27 cellular contexts compared by ENCODE assay signal in the genomic region with DNA sequence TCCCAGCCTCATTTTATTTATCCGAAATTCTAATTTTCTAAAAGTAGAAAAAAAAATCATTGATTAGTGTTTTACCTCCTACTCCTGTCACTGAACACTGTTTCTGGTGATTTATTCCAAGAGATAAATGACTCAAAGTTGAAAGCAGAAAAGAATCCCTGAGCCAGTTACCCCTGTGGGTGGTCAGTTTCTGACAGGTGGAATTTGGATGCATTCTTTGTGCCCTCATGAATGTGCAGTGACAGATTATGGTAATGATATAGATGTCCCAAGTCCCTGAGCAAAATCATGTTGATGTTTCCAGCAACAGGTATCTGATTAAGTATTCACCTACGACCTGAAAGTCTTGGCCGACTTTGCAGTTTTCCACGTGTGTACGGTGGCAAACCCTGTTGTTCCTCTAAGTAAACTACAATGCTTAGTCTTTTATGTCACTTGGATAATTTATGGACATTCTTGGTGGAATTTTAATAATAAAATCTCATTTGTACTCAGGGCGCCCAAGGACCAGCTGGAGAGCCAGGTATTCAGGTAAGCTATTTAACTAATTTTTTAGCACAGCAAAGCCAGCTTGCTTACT.
A peak's percentile ranks its signal among the peaks of the same experiment; 100 is the strongest.
DNase-seq lines count a peak whose midpoint lies in the region; ATAC-seq, FAIRE-seq and TF ChIP-seq lines count a peak whose summit lies in the region.
"Had no signal": no experiment of that assay in that cellular context is flagged by ENCODE, and none has a peak within 500 bp of the region (broad histone marks: within the 10 kb centered on the region; RNA-seq: fewer than 3 reads in every experiment).

No MANE protein-coding gene starts in this region.

- H3K27me3 ChIP-seq in GM23338 (ENCODE audit: insufficient read depth) (no peaks in the 10 kb centered on the region), SJCRH30 (no peaks in the 10 kb centered on the region), body of pancreas (no peaks in the 10 kb centered on the region), pancreas (no peaks in the 10 kb centered on the region)
- H3K27me3 ChIP-seq: BLaER1 treated with 17β-estradiol and CSF1 and Interleukin-3, amounts not matched to agents 10 nM and 100 nM had no signal

- 60 to 63% methylated on average over 6 of the region's 6 CpGs for WGBS in body of pancreas, 2 donors
- WGBS in pancreas, 2 donors = 57 to 63% methylated on average over 6 of the region's 6 CpGs

- intact Hi-C loops in body of pancreas (cut with DNase I) (no loop called here), pancreas (cut with DNase I) (no loop called here), Calu3 (cut with micrococcal nuclease; ENCODE audit: unreplicated experiment) (no loop called here)

- no peak for ATAC-seq in GM23338
- ATAC-seq in body of pancreas = peak; percentile 72
- peak in 3 of 4 donors; percentile 66 to 78 (median 70) for ATAC-seq in pancreas
- no peak for ATAC-seq in GM19455 (IDR thresholded peaks at IDR 0.05; ENCODE audit: unreplicated experiment)
- no peak for ATAC-seq in GM18873 (IDR thresholded peaks at IDR 0.05; ENCODE audit: low FRiP score, unreplicated experiment)
- ATAC-seq: A549; CD8-positive, alpha-beta T cell; GM12878 had no signal

- H3K9me3 Mint-ChIP-seq in GM23338 = no peaks in the 10 kb centered on the region
- H3K9me3 Mint-ChIP-seq in Calu3 (ENCODE audit: low read depth, unreplicated experiment) = no peaks in the 10 kb centered on the region
- H3K9me3 Mint-ChIP-seq: CD4-positive, alpha-beta T cell; CD8-positive, alpha-beta T cell had no signal

- no peaks in the 10 kb centered on the region for H3K36me3 Mint-ChIP-seq in GM23338 (ENCODE audit: low read depth)
- H3K36me3 Mint-ChIP-seq in Calu3 (ENCODE audit: insufficient read depth, unreplicated experiment) = no peaks in the 10 kb centered on the region
- H3K36me3 Mint-ChIP-seq: CD8-positive, alpha-beta T cell had no signal

- H3K9me2 ChIP-seq in GM23338 (ENCODE audit: insufficient read depth) = no peaks in the 10 kb centered on the region

- H4K20me1 ChIP-seq in GM23338 (replicated peaks; ENCODE audit: insufficient read depth) = no peaks in the 10 kb centered on the region
- H4K20me1 ChIP-seq: BLaER1 treated with 17β-estradiol and CSF1 and Interleukin-3, amounts not matched to agents 10 nM and 100 nM had no signal

- no peak for TF ChIP-seq POLR2A in body of pancreas (IDR thresholded peaks at IDR 0.05)

- no peaks in the 10 kb centered on the region for H3F3A ChIP-seq in GM23338 (replicated peaks; ENCODE audit: low read depth)

- no TSS peak for BruUV-seq in Calu3 (replicated peaks; lab: Mats Ljungman, UMichigan)

- no peaks in the 10 kb centered on the region for H3K4me1 Mint-ChIP-seq in GM23338
- H3K4me1 Mint-ChIP-seq in Calu3 (ENCODE audit: low read depth, unreplicated experiment) = no peaks in the 10 kb centered on the region
- H3K4me1 Mint-ChIP-seq: B cell had no signal

- H3K27me3 Mint-ChIP-seq in GM23338 (ENCODE audit: insufficient read depth, low read depth, poor library complexity) (no peaks in the 10 kb centered on the region), Calu3 (ENCODE audit: unreplicated experiment) (peaks cover 6% of the 10 kb centered on the region)
- H3K27me3 Mint-ChIP-seq: B cell had no signal

- H3K4me3 ChIP-seq in GM23338 (no peak overlapping the region), SJCRH30 (no peak overlapping the region), body of pancreas (no peak overlapping the region), pancreas (no peak overlapping the region)
- H3K4me3 ChIP-seq: A549; BLaER1 treated with 17β-estradiol and CSF1 and Interleukin-3, amounts not matched to agents 10 nM and 100 nM; GM12878 had no signal

- H2AFZ ChIP-seq in GM23338 = peak overlapping the region; percentile 59; the same call in 1 of the 2 replicates

- DNase-seq in GM23338 (ENCODE audit: low spot score) = no peak
- peak in 1 of 2 experiments; percentile 28 for DNase-seq in SJCRH30
- DNase-seq in body of pancreas = peak in 2 of 4 donors; percentile 15 to 42
- peak in 2 of 6 donors; percentile 7 to 44 for DNase-seq in pancreas
- no peak for DNase-seq in Calu3
- DNase-seq: AML-193; Caco-2; CD4-positive, alpha-beta T cell; CD8-positive, alpha-beta T cell; DMS 273 treated with DMSO at 0.1 percent for 48 hours; DMS153; DMS53; DMS79; DND-41; EL; GDM1 had no signal

- H3K27ac ChIP-seq in GM23338 (ENCODE audit: low read depth) = no peak overlapping the region
- peak overlapping the region; percentile 91; the same call in 1 of the 2 replicates for H3K27ac ChIP-seq in SJCRH30
- peak overlapping the region in 3 of 4 donors; percentile 7 to 30 (median 20) for H3K27ac ChIP-seq in body of pancreas
- peak overlapping the region in 1 of 4 donors; percentile 33 for H3K27ac ChIP-seq in pancreas
- H3K27ac ChIP-seq: 22Rv1; A549; BLaER1 treated with 17β-estradiol and CSF1 and Interleukin-3, amounts not matched to agents 10 nM and 100 nM; C4-2B had no signal

- CTCF ChIA-PET in Calu3 (lab: Charles Lee) = interaction anchor here (0.8 kb wide), 1 partner anchor 36 kb away, joined by 3 read pairs; no protein-coding TSS in a partner anchor

- no peak overlapping the region for H3K4me2 ChIP-seq in GM23338
- H3K4me2 ChIP-seq: A549; BLaER1 treated with 17β-estradiol and CSF1 and Interleukin-3, amounts not matched to agents 10 nM and 100 nM had no signal

- no peaks in the 10 kb centered on the region for H3K79me2 ChIP-seq in GM23338 (replicated peaks; ENCODE audit: insufficient read depth)

- TF ChIP-seq CTCF in GM23338 (conservative IDR thresholded peaks at IDR 0.05; ENCODE audit: low read depth in 2 of 2) (no peak), body of pancreas (IDR thresholded peaks at IDR 0.05) (no peak), pancreas (IDR thresholded peaks at IDR 0.05) (no peak), Calu3 (IDR thresholded peaks at IDR 0.05; ENCODE audit: unreplicated experiment) (no peak)

- no peak overlapping the region for H3K4me3 Mint-ChIP-seq in GM23338
- H3K4me3 Mint-ChIP-seq in Calu3 (ENCODE audit: low read depth, unreplicated experiment) = no peak overlapping the region
- H3K4me3 Mint-ChIP-seq: B cell; CD4-positive, alpha-beta T cell; CD8-positive, alpha-beta T cell had no signal

- no peak for FAIRE-seq in pancreas (lab: Jason Lieb, UNC)
- FAIRE-seq: A549, GM12878, GM12892, GM18507, GM19239 had no signal

- H3K4me1 ChIP-seq in GM23338 (ENCODE audit: insufficient read depth) (no peaks in the 10 kb centered on the region), SJCRH30 (peaks cover 53% of the 10 kb centered on the region), body of pancreas (peaks cover 9% of the 10 kb centered on the region), pancreas (peaks cover 0 to 15% (median 15%) of the 10 kb centered on the region in 3 donors)
- H3K4me1 ChIP-seq: A549, Caco-2 had no signal

- no peak overlapping the region for H3K27ac Mint-ChIP-seq in GM23338
- H3K27ac Mint-ChIP-seq in Calu3 (ENCODE audit: unreplicated experiment) = no peak overlapping the region
- H3K27ac Mint-ChIP-seq: B cell; CD4-positive, alpha-beta T cell; CD8-positive, alpha-beta T cell had no signal

- no peaks in the 10 kb centered on the region for H3K36me3 ChIP-seq in GM23338 (ENCODE audit: insufficient read depth)
- H3K36me3 ChIP-seq in SJCRH30 = no peaks in the 10 kb centered on the region; the same call in 1 of the 2 replicates
- no peaks in the 10 kb centered on the region for H3K36me3 ChIP-seq in body of pancreas (replicated peaks in 1 of 2; ENCODE audit: insufficient read depth in 1 of 2, low read depth in 2 of 2)
- no peaks in the 10 kb centered on the region for H3K36me3 ChIP-seq in pancreas
- H3K36me3 ChIP-seq: BLaER1 treated with 17β-estradiol and CSF1 and Interleukin-3, amounts not matched to agents 10 nM and 100 nM had no signal

- H3K9me3 ChIP-seq in SJCRH30 (replicated peaks) (no peaks in the 10 kb centered on the region), body of pancreas (no peaks in the 10 kb centered on the region), pancreas (no peaks in the 10 kb centered on the region)
- H3K9me3 ChIP-seq: A549; BLaER1 treated with 17β-estradiol and CSF1 and Interleukin-3, amounts not matched to agents 10 nM and 100 nM; Caco-2 had no signal

TF ChIP-seq in GM23338, 12 proteins besides CTCF, POLR2A, EP300 and RAD21 (continues in another document):
- TF ChIP-seq REST (IDR thresholded peaks at IDR 0.05; ENCODE audit: unreplicated experiment) (no peak), ZNF114 (CRISPR knock-in tag; IDR thresholded peaks at IDR 0.05) (no peak), STAT1 (IDR thresholded peaks at IDR 0.05; ENCODE audit: unreplicated experiment) (no peak), ZNF331 (CRISPR knock-in tag; IDR thresholded peaks at IDR 0.05; ENCODE audit: low read depth) (no peak), EZH2 (IDR thresholded peaks at IDR 0.05; ENCODE audit: low read depth, unreplicated experiment) (no peak), EZH2phosphoT487 (IDR thresholded peaks at IDR 0.05; ENCODE audit: unreplicated experiment) (no peak)

Comparison
In these comparisons a context has a peak if more than half of its experiments do, and no peak if none do; other contexts are left out.
1. ATAC-seq: peak in body of pancreas (single experiment) and pancreas (3 of 4); none in GM23338 (single experiment), GM19455 (single experiment) and GM18873 (single experiment).